Comparison of ENCODE assay signal across 8 cellular contexts in the genomic region with DNA sequence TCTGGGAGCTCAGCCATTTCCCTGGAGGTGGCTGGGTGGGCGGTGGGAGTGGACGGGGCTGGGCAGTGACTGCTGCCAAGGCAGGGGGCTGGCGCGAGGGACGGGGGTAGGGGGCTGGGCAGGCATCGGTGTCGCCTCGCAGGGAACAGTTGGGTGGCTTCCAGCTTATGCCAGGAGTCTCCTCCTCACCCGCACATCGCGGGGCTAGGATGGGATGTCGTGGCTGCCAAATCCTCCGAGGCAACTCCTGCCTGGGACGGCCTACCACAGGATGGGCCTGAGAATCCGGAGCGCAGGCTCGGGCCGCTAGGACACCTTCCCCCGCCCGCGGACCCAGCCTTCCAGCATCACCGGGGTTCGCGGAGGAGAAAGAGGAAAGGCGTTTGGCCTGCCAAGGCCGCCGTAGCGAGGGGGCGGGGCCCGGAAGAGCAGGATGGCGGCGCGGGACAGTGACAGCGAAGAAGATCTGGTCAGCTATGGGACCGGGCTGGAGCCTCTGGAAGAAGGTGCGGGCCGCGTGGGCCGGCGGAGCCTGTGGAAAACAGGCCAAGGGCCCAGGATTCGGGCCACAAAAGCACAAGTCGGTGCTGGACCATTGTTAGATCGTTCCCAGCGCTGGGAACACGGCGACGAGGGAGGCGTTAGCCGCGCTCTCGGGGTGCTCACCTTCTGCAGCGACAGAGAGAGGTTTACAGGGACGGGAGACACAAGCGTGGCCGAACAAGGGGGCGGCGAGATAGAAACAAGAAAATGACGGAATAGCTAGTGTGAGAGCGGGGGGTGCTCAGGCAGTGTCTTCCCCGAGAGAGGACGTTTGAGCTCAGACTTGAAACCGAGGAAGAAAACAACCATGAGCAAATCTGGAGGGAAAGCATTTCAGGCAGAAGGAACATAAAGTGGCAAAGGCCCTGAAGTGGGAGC. TPM values are rescaled to one million over a fixed set of nuclear protein-coding genes. Genes with fewer than 3 reads are reported as not detected.
A peak's percentile ranks its signal among the peaks of the same experiment; 100 is the strongest.
DNase-seq lines count a peak whose midpoint lies in the region; ATAC-seq and TF ChIP-seq lines count a peak whose summit lies in the region.

A gene with protein sequence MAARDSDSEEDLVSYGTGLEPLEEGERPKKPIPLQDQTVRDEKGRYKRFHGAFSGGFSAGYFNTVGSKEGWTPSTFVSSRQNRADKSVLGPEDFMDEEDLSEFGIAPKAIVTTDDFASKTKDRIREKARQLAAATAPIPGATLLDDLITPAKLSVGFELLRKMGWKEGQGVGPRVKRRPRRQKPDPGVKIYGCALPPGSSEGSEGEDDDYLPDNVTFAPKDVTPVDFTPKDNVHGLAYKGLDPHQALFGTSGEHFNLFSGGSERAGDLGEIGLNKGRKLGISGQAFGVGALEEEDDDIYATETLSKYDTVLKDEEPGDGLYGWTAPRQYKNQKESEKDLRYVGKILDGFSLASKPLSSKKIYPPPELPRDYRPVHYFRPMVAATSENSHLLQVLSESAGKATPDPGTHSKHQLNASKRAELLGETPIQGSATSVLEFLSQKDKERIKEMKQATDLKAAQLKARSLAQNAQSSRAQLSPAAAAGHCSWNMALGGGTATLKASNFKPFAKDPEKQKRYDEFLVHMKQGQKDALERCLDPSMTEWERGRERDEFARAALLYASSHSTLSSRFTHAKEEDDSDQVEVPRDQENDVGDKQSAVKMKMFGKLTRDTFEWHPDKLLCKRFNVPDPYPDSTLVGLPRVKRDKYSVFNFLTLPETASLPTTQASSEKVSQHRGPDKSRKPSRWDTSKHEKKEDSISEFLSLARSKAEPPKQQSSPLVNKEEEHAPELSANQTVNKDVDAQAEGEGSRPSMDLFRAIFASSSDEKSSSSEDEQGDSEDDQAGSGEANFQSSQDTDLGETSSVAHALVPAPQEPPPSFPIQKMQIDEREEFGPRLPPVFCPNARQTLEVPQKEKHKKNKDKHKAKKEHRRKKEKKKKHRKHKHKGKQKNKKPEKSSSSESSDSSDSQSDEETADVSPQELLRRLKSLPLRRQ (plus strand): TSS at position 421 of the 921 bp plus-strand sequence. CDS start 13 bp downstream, at position 434.

- peak; percentile 92 for ATAC-seq in GM19035 (IDR thresholded peaks at IDR 0.05; ENCODE audit: unreplicated experiment)
- peak; percentile 74 for ATAC-seq in HG03378 (IDR thresholded peaks at IDR 0.05; ENCODE audit: unreplicated experiment)

- H3K36me3 Mint-ChIP-seq in activated CD4-positive, alpha-beta T cell treated with anti-CD3 and anti-CD28 coated beads, Interleukin-2, amount 10 ng/mL, durations not matched to agents 24 days and 14 days (ENCODE audit: low read depth) = peaks cover 6% of the 10 kb centered on the region

- no peaks in the 10 kb centered on the region for H3K9me3 Mint-ChIP-seq in activated CD4-positive, alpha-beta T cell treated with anti-CD3 and anti-CD28 coated beads, Interleukin-2, amount 10 ng/mL, durations not matched to agents 24 days and 14 days

- intact Hi-C loops in activated CD4-positive, alpha-beta T cell treated with anti-CD3 and anti-CD28 coated beads, Interleukin-2, amount 10 ng/mL, durations not matched to agents 24 days and 14 days (cut with micrococcal nuclease) = loop anchor here (1.0 to 5.0 kb wide), 2 partner anchors 109 to 404 kb away; a partner anchor contains a TSS

- H3K27ac Mint-ChIP-seq in activated CD4-positive, alpha-beta T cell treated with anti-CD3 and anti-CD28 coated beads, Interleukin-2, amount 10 ng/mL, durations not matched to agents 24 days and 14 days = peak within 1 kb of the TSS; percentile 97

- peak within 1 kb of the TSS; percentile 98 for H3K4me3 Mint-ChIP-seq in activated CD4-positive, alpha-beta T cell treated with anti-CD3 and anti-CD28 coated beads, Interleukin-2, amount 10 ng/mL, durations not matched to agents 24 days and 14 days

- peak within 1 kb of the TSS; percentile 54 to 79 for H3K27ac ChIP-seq in coronary artery

- H3K27me3 Mint-ChIP-seq in activated CD4-positive, alpha-beta T cell treated with anti-CD3 and anti-CD28 coated beads, Interleukin-2, amount 10 ng/mL, durations not matched to agents 24 days and 14 days = no peaks in the 10 kb centered on the region

- peaks cover 25% of the 10 kb centered on the region for H3K4me1 Mint-ChIP-seq in activated CD4-positive, alpha-beta T cell treated with anti-CD3 and anti-CD28 coated beads, Interleukin-2, amount 10 ng/mL, durations not matched to agents 24 days and 14 days

- H3K4me3 ChIP-seq in coronary artery = peak within 1 kb of the TSS; percentile 92

- peak; percentile 78 for DNase-seq in AML-193 (lab: John Stamatoyannopoulos, UW)
- peak; percentile 81 to 87 for DNase-seq in NCI-H524 (lab: John Stamatoyannopoulos, UW)
- DNase-seq in activated CD4-positive, alpha-beta T cell treated with anti-CD3 and anti-CD28 coated beads, Interleukin-2, amount 10 ng/mL, durations not matched to agents 24 days and 14 days = peak; percentile 97
- DNase-seq in coronary artery (ENCODE audit: low spot score) = peak; percentile 89
- peak; percentile 96 for DNase-seq in left kidney (ENCODE audit: low read depth, low spot score)
- peak; percentile 85 for DNase-seq in stimulated activated CD4-positive, alpha-beta T cell treated with anti-CD3 and anti-CD28 coated beads, Interleukin-1b, Interleukin-23, amount 100 ng/mL, for 48 hours

- TF ChIP-seq CTCF in coronary artery (IDR thresholded peaks at IDR 0.05) = no peak

RNA-seq across cellular contexts. Expression of the gene that starts here (rescaled TPM):
- total RNA-seq in activated CD4-positive, alpha-beta T cell treated with anti-CD3 and anti-CD28 coated beads, Interleukin-2, amount 10 ng/mL, durations not matched to agents 24 days and 14 days = 11.7 and 12.9 TPM in 2 replicates

Comparison
In these comparisons a context has a peak if more than half of its experiments do, and no peak if none do; other contexts are left out.
1. Peak in every context shown above with its lines: DNase-seq, ATAC-seq, H3K4me3 ChIP-seq and H3K27ac ChIP-seq.